In genomic region chr5:108730617-108731340, GRCh38 we compare ENCODE assay signal across 12 cellular contexts. TPM values are rescaled to one million over a fixed set of nuclear protein-coding genes. Genes with fewer than 3 reads are reported as not detected.
A peak's percentile ranks its signal among the peaks of the same experiment; 100 is the strongest.
DNase-seq lines count a peak whose midpoint lies in the region; ATAC-seq and TF ChIP-seq lines count a peak whose summit lies in the region.
"Had no signal": no experiment of that assay in that cellular context is flagged by ENCODE, and none has a peak within 500 bp of the region (broad histone marks: within the 10 kb centered on the region; RNA-seq: fewer than 3 reads in every experiment).

No MANE protein-coding gene starts in this region.

- H4K91ac ChIP-seq in mesenchymal stem cell (ENCODE audit: low read length): no peak overlapping the region

- H2AK5ac ChIP-seq in mesenchymal stem cell (ENCODE audit: low read length, severe bottlenecking): no peak overlapping the region

- RAD21 ChIA-PET in HCT116 (lab: Charles Lee; ENCODE audit: low non-redundant PET in 1 of 2, low total read pairs in 2 of 2, uncharacterized antibody in 2 of 2, unreplicated experiment in 2 of 2): no interaction called here

- no peak for TF ChIP-seq EP300 in transverse colon (IDR thresholded peaks at IDR 0.05; ENCODE audit: low read depth)

- no peak overlapping the region for H3K23ac ChIP-seq in mesenchymal stem cell (ENCODE audit: low read length in 2 of 2)

- H3K79me1 ChIP-seq in mesenchymal stem cell (replicated peaks; ENCODE audit: low read length, poor library complexity, severe bottlenecking): no peaks in the 10 kb centered on the region

- intact Hi-C loops in HCT116 (cut with micrococcal nuclease): no loop called here
- intact Hi-C loops in transverse colon (cut with DNase I; ENCODE audit: low total_unique reads): no loop called here

- H3K9me2 ChIP-seq in HCT116 (ENCODE audit: insufficient read depth): no peaks in the 10 kb centered on the region

- H3K4ac ChIP-seq in mesenchymal stem cell (ENCODE audit: low read depth in 1 of 2, low read length in 2 of 2): no peak overlapping the region

- no peak overlapping the region for H2BK15ac ChIP-seq in mesenchymal stem cell (ENCODE audit: low read depth, poor library complexity, severe bottlenecking)

- CTCF ChIA-PET in HCT116 (lab: Charles Lee): no interaction called here

- no peak overlapping the region for H3K18ac ChIP-seq in mesenchymal stem cell (ENCODE audit: low read depth in 1 of 2, low read length in 2 of 2)

- H3K27ac ChIP-seq in HCT116 (ENCODE audit: low read depth, low read length) (no peak overlapping the region), mesenchymal stem cell (ENCODE audit: low read length, poor library complexity, severe bottlenecking) (no peak overlapping the region), transverse colon (no peak overlapping the region)
- H3K27ac ChIP-seq: cardiac muscle cell, gastroesophageal sphincter, spleen had no signal

- 93% methylated on average over 1 of the region's 1 CpG for WGBS in mesenchymal stem cell
- 44 to 62% methylated on average over 1 of the region's 1 CpG for WGBS in transverse colon (ENCODE audit: low coverage in 1 of 2), 2 donors

- H3K27me3 ChIP-seq in HCT116 (ENCODE audit: insufficient read depth, low read length) (no peaks in the 10 kb centered on the region), mesenchymal stem cell (ENCODE audit: control insufficient read depth in 1 of 2, insufficient read depth in 1 of 2, low read length in 2 of 2) (no peaks in the 10 kb centered on the region), transverse colon (no peaks in the 10 kb centered on the region)
- H3K27me3 ChIP-seq: cardiac muscle cell, gastroesophageal sphincter, spleen had no signal

- H3K36me3 ChIP-seq in HCT116 (ENCODE audit: control insufficient read depth in 1 of 2, insufficient read depth in 2 of 2, low read length in 2 of 2): no peaks in the 10 kb centered on the region
- no peaks in the 10 kb centered on the region for H3K36me3 ChIP-seq in mesenchymal stem cell (ENCODE audit: control insufficient read depth in 1 of 2, insufficient read depth in 2 of 2, low read depth in 1 of 2, low read length in 2 of 2)
- no peaks in the 10 kb centered on the region for H3K36me3 ChIP-seq in transverse colon
- H3K36me3 ChIP-seq: cardiac muscle cell, gastroesophageal sphincter, spleen had no signal

- DNase-seq in HCT116 (ENCODE audit: low read depth, low spot score) (no peak), mesenchymal stem cell (peak; percentile 25), HPDE6-E6E7 (ENCODE audit: extremely low spot score) (no peak), transverse colon (no peak), islet precursor cell (no peak), occipital lobe (lab: John Stamatoyannopoulos, UW) (no peak)
- DNase-seq: mammary epithelial cell, spleen had no signal

- TF ChIP-seq CTCF in HCT116 (IDR thresholded peaks at IDR 0.05 in 2 of 3, conservative IDR thresholded peaks at IDR 0.05 in 1 of 3; ENCODE audit: borderline replicate concordance in 1 of 3, insufficient read depth in 1 of 3, low read depth in 2 of 3, low read length in 2 of 3): no peak
- no peak for TF ChIP-seq CTCF in transverse colon (IDR thresholded peaks at IDR 0.05)

- no peaks in the 10 kb centered on the region for H3K79me2 ChIP-seq in HCT116 (ENCODE audit: insufficient read depth, low read length)

- no peak overlapping the region for H4K8ac ChIP-seq in mesenchymal stem cell (ENCODE audit: low read length)

- H3K9ac ChIP-seq in HCT116 (ENCODE audit: low read length) (no peak overlapping the region), mesenchymal stem cell (ENCODE audit: low read length) (no peak overlapping the region)

- H2AFZ ChIP-seq in HCT116 (ENCODE audit: low read depth, low read length, poor library complexity, severe bottlenecking): peak overlapping the region; percentile 20
- H2AFZ ChIP-seq in mesenchymal stem cell (ENCODE audit: low read depth, low read length): no peak overlapping the region

- no peak for TF ChIP-seq RAD21 in HCT116 (IDR thresholded peaks at IDR 0.05; ENCODE audit: low read depth)

- H4K20me1 ChIP-seq in HCT116 (ENCODE audit: insufficient read depth): no peaks in the 10 kb centered on the region

- ATAC-seq in GM18867 (IDR thresholded peaks at IDR 0.05; ENCODE audit: unreplicated experiment) (peak; percentile 44), HCT116 (no peak), HG03460 (IDR thresholded peaks at IDR 0.05; ENCODE audit: unreplicated experiment) (peak; percentile 44)
- ATAC-seq: gastroesophageal sphincter had no signal

- no peak overlapping the region for H2BK120ac ChIP-seq in mesenchymal stem cell (ENCODE audit: low read depth, low read length)

- peaks cover 0 to 38% of the 10 kb centered on the region in 2 experiments; a peak in 2 of 4 replicates for H3K4me1 ChIP-seq in HCT116 (ENCODE audit: control insufficient read depth in 1 of 2, insufficient read depth in 2 of 2, low read length in 2 of 2)
- H3K4me1 ChIP-seq in mesenchymal stem cell (ENCODE audit: control insufficient read depth, insufficient read depth, low read depth, low read length): peaks cover 4% of the 10 kb centered on the region
- H3K4me1 ChIP-seq in transverse colon: peaks cover 0 to 15% (median 3%) of the 10 kb centered on the region in 4 donors

- H3K4me3 ChIP-seq in HCT116 (replicated peaks in 1 of 2; ENCODE audit: low read depth in 1 of 2, low read length in 2 of 2) (no peak overlapping the region), mesenchymal stem cell (ENCODE audit: insufficient read depth in 1 of 2, low read depth in 1 of 2, low read length in 2 of 2) (no peak overlapping the region), transverse colon (no peak overlapping the region)
- H3K4me3 ChIP-seq: cardiac muscle cell, gastroesophageal sphincter, spleen had no signal

- no peak overlapping the region for H2BK12ac ChIP-seq in mesenchymal stem cell (ENCODE audit: low read length in 2 of 2)

- H3K4me2 ChIP-seq in HCT116 (ENCODE audit: low read length): no peak overlapping the region
- H3K4me2 ChIP-seq in mesenchymal stem cell (ENCODE audit: low read length, poor library complexity, severe bottlenecking): no peak overlapping the region

- in situ Hi-C loops in transverse colon (cut with MboI; ENCODE audit: low pct_ligation_motif_present in 1 of 4, low pct_unique_long_range_greater_than_20kb in 1 of 4, low sequenced_read_pairs in 3 of 4): loop anchor here in 1 of 4 donors (25.0 kb wide), 1 partner anchor 957 kb away; the partner anchor contains the start of gene MAN2A1

- no peak overlapping the region for H2BK5ac ChIP-seq in mesenchymal stem cell (ENCODE audit: low read depth, low read length, poor library complexity, severe bottlenecking)

- no peaks in the 10 kb centered on the region for H3K9me3 ChIP-seq in HCT116 (ENCODE audit: control insufficient read depth in 1 of 2, insufficient read depth in 1 of 2, low read depth in 1 of 2, low read length in 2 of 2)
- no peaks in the 10 kb centered on the region for H3K9me3 ChIP-seq in mesenchymal stem cell (ENCODE audit: control insufficient read depth, low read length)
- H3K9me3 ChIP-seq in transverse colon: no peaks in the 10 kb centered on the region
- H3K9me3 ChIP-seq: gastroesophageal sphincter, spleen had no signal

- POLR2A ChIA-PET in HCT116 (lab: Charles Lee): no interaction called here

- no peak for TF ChIP-seq POLR2A in HCT116 (IDR thresholded peaks at IDR 0.05; ENCODE audit: borderline replicate concordance, extremely low read depth, insufficient read depth, insufficient read length)
- TF ChIP-seq POLR2A in transverse colon (IDR thresholded peaks at IDR 0.05): no peak

- H3K14ac ChIP-seq in mesenchymal stem cell (ENCODE audit: low read length in 2 of 2): no peak overlapping the region

- BruUV-seq in HCT116 (replicated peaks; lab: Mats Ljungman, UMichigan): no TSS peak

TF ChIP-seq in HCT116, 20 proteins besides CTCF, POLR2A, EP300 and RAD21:
- TF ChIP-seq TCF7L2 (IDR thresholded peaks at IDR 0.05; ENCODE audit: borderline replicate concordance, extremely low read depth, insufficient read depth, insufficient read length) (no peak), CBX3 (IDR thresholded peaks at IDR 0.05; ENCODE audit: low read depth) (no peak), CEBPB (IDR thresholded peaks at IDR 0.05; ENCODE audit: low read depth) (no peak), EZH2phosphoT487 (IDR thresholded peaks at IDR 0.05; ENCODE audit: borderline replicate concordance) (no peak), ATF3 (IDR thresholded peaks at IDR 0.05) (no peak), ZBTB33 (IDR thresholded peaks at IDR 0.05; ENCODE audit: extremely low read depth, insufficient replicate concordance, low read length) (no peak)

RNA-seq across cellular contexts. Expression of gene FER, which starts 16.9 kb away (rescaled TPM):
- total RNA-seq in HCT116 (2021; ENCODE audit: unreplicated experiment): 32.0 TPM
- 5.8 TPM in 2 replicates for polyA plus RNA-seq in HCT116 (2012)
- polyA plus RNA-seq in mesenchymal stem cell (2013, experiment 1 of 2): 11.6 TPM
- polyA plus RNA-seq in mesenchymal stem cell (2013, experiment 2 of 2): 9.9 TPM
- 10 to 100 TPM in 3 of 4 donors, 1 to 10 TPM in 1; 7.5 to 25.5 (median 13.1) TPM for total RNA-seq in transverse colon
- total RNA-seq in occipital lobe: 101 TPM
